In genomic region chr7:12089951-12090756, GRCh38 we compare ENCODE assay signal across 11 cellular contexts.
"Had no signal": no experiment of that assay in that cellular context is flagged by ENCODE, and none has a peak within 500 bp of the region (broad histone marks: within the 10 kb centered on the region; RNA-seq: fewer than 3 reads in every experiment).

No MANE protein-coding gene starts in this region.

- H3K4me3 ChIP-seq: thoracic aorta had no signal

- H3K9me3 Mint-ChIP-seq: activated CD4-positive, alpha-beta memory T cell treated with anti-CD3 and anti-CD28 coated beads, Interleukin-2, amount 10 ng/mL, durations not matched to agents 7 days and 5 days had no signal

- H3K27ac ChIP-seq: parathyroid adenoma, thoracic aorta had no signal

- H3K36me3 Mint-ChIP-seq: activated naive CD4-positive, alpha-beta T cell treated with anti-CD3 and anti-CD28 coated beads, Interleukin-2, amount 10 ng/mL, durations not matched to agents 7 days and 5 days had no signal

- H3K36me3 ChIP-seq: thoracic aorta had no signal

- H2AFZ ChIP-seq: parathyroid adenoma had no signal

- H3K4me1 Mint-ChIP-seq: activated CD4-positive, alpha-beta memory T cell treated with anti-CD3 and anti-CD28 coated beads, Interleukin-2, amount 10 ng/mL, durations not matched to agents 7 days and 5 days; activated naive CD4-positive, alpha-beta T cell treated with anti-CD3 and anti-CD28 coated beads, Interleukin-2, amount 10 ng/mL, durations not matched to agents 7 days and 5 days had no signal

- H3K79me2 ChIP-seq: parathyroid adenoma had no signal

- H3K4me1 ChIP-seq: parathyroid adenoma had no signal

- H3K4me3 Mint-ChIP-seq: activated CD4-positive, alpha-beta memory T cell treated with anti-CD3 and anti-CD28 coated beads, Interleukin-2, amount 10 ng/mL, durations not matched to agents 7 days and 5 days; activated naive CD4-positive, alpha-beta T cell treated with anti-CD3 and anti-CD28 coated beads, Interleukin-2, amount 10 ng/mL, durations not matched to agents 7 days and 5 days; activated T-cell treated with anti-CD3 and anti-CD28 coated beads, Interleukin-2, amount 50 U/mL, for 24 hours; T-helper 17 cell had no signal

- H3K27me3 Mint-ChIP-seq: activated T-cell treated with anti-CD3 and anti-CD28 coated beads, Interleukin-2, amount 50 U/mL, for 24 hours had no signal

- DNase-seq: activated CD4-positive, alpha-beta memory T cell treated with anti-CD3 and anti-CD28 coated beads, Interleukin-2, amount 10 ng/mL, durations not matched to agents 7 days and 5 days; activated CD4-positive, alpha-beta T cell treated with anti-CD3 and anti-CD28 coated beads for 4 hours; activated naive CD4-positive, alpha-beta T cell treated with anti-CD3 and anti-CD28 coated beads, Interleukin-2, amount 10 ng/mL, durations not matched to agents 7 days and 5 days; activated T-cell treated with anti-CD3 and anti-CD28 coated beads, Interleukin-2, amount 50 U/mL, for 24 hours; hippocampal formation; kidney glomerular epithelial cell; mesendoderm; stimulated activated CD4-positive, alpha-beta T cell treated with anti-CD3 and anti-CD28 coated beads, Interleukin-2, amount 100 ng/mL, for 24 hours; T-helper 17 cell had no signal

- ATAC-seq: T-helper 17 cell had no signal

- H3K27ac Mint-ChIP-seq: activated CD4-positive, alpha-beta memory T cell treated with anti-CD3 and anti-CD28 coated beads, Interleukin-2, amount 10 ng/mL, durations not matched to agents 7 days and 5 days; activated naive CD4-positive, alpha-beta T cell treated with anti-CD3 and anti-CD28 coated beads, Interleukin-2, amount 10 ng/mL, durations not matched to agents 7 days and 5 days; activated T-cell treated with anti-CD3 and anti-CD28 coated beads, Interleukin-2, amount 50 U/mL, for 24 hours; T-helper 17 cell had no signal

- H3K9me3 ChIP-seq: thoracic aorta had no signal
